ENCODE assay signal across 25 cellular contexts in the genomic region with DNA sequence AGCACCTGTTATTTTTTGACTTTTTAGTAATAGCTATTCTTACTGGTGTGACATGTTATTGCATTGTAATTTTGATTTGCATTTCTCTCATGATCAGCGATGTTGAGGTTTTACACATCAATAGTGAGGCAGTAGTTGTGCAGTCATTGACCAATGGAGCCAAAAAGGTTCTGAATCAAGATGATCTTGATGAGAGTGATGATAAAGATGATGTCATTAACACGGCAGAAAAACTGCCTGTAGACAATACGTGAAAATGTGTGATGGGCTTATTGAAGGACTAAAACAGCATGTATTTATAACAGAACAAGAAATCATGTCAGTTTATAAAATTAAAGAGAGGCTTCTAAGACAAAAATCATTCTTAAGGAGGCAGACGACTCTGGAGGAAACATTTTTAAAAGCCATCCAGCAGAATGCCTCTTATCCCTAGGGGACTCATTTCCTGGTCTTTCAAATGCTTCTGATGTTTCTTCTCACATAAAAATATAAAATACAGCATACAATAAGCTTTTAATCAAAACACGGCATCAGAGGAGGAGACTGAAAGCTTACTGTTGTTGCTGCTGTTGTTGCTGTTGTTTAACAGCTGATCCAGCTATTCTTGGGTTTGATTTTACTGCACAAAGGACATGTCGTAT.
"Had no signal": no experiment of that assay in that cellular context is flagged by ENCODE, and none has a peak within 500 bp of the region (broad histone marks: within the 10 kb centered on the region; RNA-seq: fewer than 3 reads in every experiment).

No MANE protein-coding gene starts in this region.

- H3K9me3 ChIP-seq: SK-N-SH had no signal

- H3K4me3 Mint-ChIP-seq: activated CD4-positive, alpha-beta T cell treated with anti-CD3 and anti-CD28 coated beads, Interleukin-2, amount 10 ng/mL, durations not matched to agents 24 days and 14 days; activated CD8-positive, alpha-beta memory T cell treated with anti-CD3 and anti-CD28 coated beads, Interleukin-2, amount 10 ng/mL, durations not matched to agents 7 days and 5 days; activated naive CD4-positive, alpha-beta T cell treated with anti-CD3 and anti-CD28 coated beads, Interleukin-2, amount 50 U/mL, for 24 hours; activated T-cell treated with anti-CD3 and anti-CD28 coated beads, Interleukin-2, amount 50 U/mL, for 24 hours; activated T-helper 1 cell treated with anti-CD3 and anti-CD28 coated beads, Interleukin-12 subunit alpha, Interleukin-12 subunit beta, Interleukin-2, Interleukin-4 antibody, amounts not matched to agents 30 ng/mL and 10 ng/mL and 1 ng/mL, durations not matched to agents 14 hours and 24 hours and 36 hours; brain; central memory CD8-positive, alpha-beta T cell had no signal

- DNase-seq: activated CD4-positive, alpha-beta T cell treated with anti-CD3 and anti-CD28 coated beads, Interleukin-2, amount 10 ng/mL, durations not matched to agents 24 days and 14 days; activated CD4-positive, alpha-beta T cell treated with anti-CD3 and anti-CD28 coated beads, Interleukin-2, amount 50 U/mL, for 48 hours; activated CD4-positive, CD25-positive, alpha-beta regulatory T cell treated with anti-CD3 and anti-CD28 coated beads, Interleukin-2, amount 50 U/mL, for 72 hours; activated CD8-positive, alpha-beta memory T cell treated with anti-CD3 and anti-CD28 coated beads, Interleukin-2, amount 10 ng/mL, durations not matched to agents 7 days and 5 days; activated effector memory CD4-positive, alpha-beta T cell treated with Interleukin-2 at 50 U/mL for 16 hours; activated naive CD4-positive, alpha-beta T cell; activated T-cell treated with anti-CD3 and anti-CD28 coated beads, Interleukin-2, amount 50 U/mL, for 24 hours; amygdala; NCI-H1092; NCI-H1417; NCI-H1930; NCI-H2107; NCI-H510A treated with DMSO at 0.1 percent for 48 hours; NCI-H69; NK-92 treated with Interleukin-12 subunit alpha and Interleukin-12 subunit beta, amount 100 ng/mL, for 24 hours; OCI-M1; RPMI8226; SK-N-SH; T-helper 1 cell had no signal

- H3K27ac Mint-ChIP-seq: activated CD4-positive, alpha-beta T cell treated with anti-CD3 and anti-CD28 coated beads, Interleukin-2, amount 10 ng/mL, durations not matched to agents 24 days and 14 days; activated CD8-positive, alpha-beta memory T cell treated with anti-CD3 and anti-CD28 coated beads, Interleukin-2, amount 10 ng/mL, durations not matched to agents 7 days and 5 days; activated naive CD4-positive, alpha-beta T cell treated with anti-CD3 and anti-CD28 coated beads, Interleukin-2, amount 50 U/mL, for 24 hours; activated T-cell treated with anti-CD3 and anti-CD28 coated beads, Interleukin-2, amount 50 U/mL, for 24 hours; activated T-helper 1 cell treated with anti-CD3 and anti-CD28 coated beads, Interleukin-12 subunit alpha, Interleukin-12 subunit beta, Interleukin-2, Interleukin-4 antibody, amounts not matched to agents 30 ng/mL and 10 ng/mL and 1 ng/mL, durations not matched to agents 14 hours and 24 hours and 36 hours; brain had no signal

- H3K4me1 Mint-ChIP-seq: activated CD4-positive, alpha-beta T cell treated with anti-CD3 and anti-CD28 coated beads, Interleukin-2, amount 10 ng/mL, durations not matched to agents 24 days and 14 days; activated CD8-positive, alpha-beta memory T cell treated with anti-CD3 and anti-CD28 coated beads, Interleukin-2, amount 10 ng/mL, durations not matched to agents 7 days and 5 days; activated naive CD4-positive, alpha-beta T cell treated with anti-CD3 and anti-CD28 coated beads, Interleukin-2, amount 50 U/mL, for 24 hours; brain; central memory CD8-positive, alpha-beta T cell had no signal

- H3K9me3 Mint-ChIP-seq: activated CD4-positive, alpha-beta T cell treated with anti-CD3 and anti-CD28 coated beads, Interleukin-2, amount 10 ng/mL, durations not matched to agents 24 days and 14 days; activated T-cell treated with anti-CD3 and anti-CD28 coated beads, Interleukin-2, amount 50 U/mL, for 24 hours; central memory CD8-positive, alpha-beta T cell had no signal

- H3K36me3 Mint-ChIP-seq: activated CD8-positive, alpha-beta memory T cell treated with anti-CD3 and anti-CD28 coated beads, Interleukin-2, amount 10 ng/mL, durations not matched to agents 7 days and 5 days; brain had no signal

- H3K27me3 Mint-ChIP-seq: activated CD4-positive, alpha-beta T cell treated with anti-CD3 and anti-CD28 coated beads, Interleukin-2, amount 10 ng/mL, durations not matched to agents 24 days and 14 days; activated CD8-positive, alpha-beta memory T cell treated with anti-CD3 and anti-CD28 coated beads, Interleukin-2, amount 10 ng/mL, durations not matched to agents 7 days and 5 days; activated naive CD4-positive, alpha-beta T cell treated with anti-CD3 and anti-CD28 coated beads, Interleukin-2, amount 50 U/mL, for 24 hours; activated T-cell treated with anti-CD3 and anti-CD28 coated beads, Interleukin-2, amount 50 U/mL, for 24 hours; brain; central memory CD8-positive, alpha-beta T cell had no signal

- H3K9ac ChIP-seq: SK-N-SH had no signal

- ATAC-seq: activated CD8-positive, alpha-beta memory T cell treated with anti-CD3 and anti-CD28 coated beads, Interleukin-2, amount 10 ng/mL, durations not matched to agents 7 days and 5 days; Panc1; Right ventricle myocardium inferior had no signal

- H3K4me2 ChIP-seq: SK-N-SH had no signal
